8 cellular contexts compared by ENCODE assay signal in genomic region chr12:64824130-64824499, GRCh38. TPM values are rescaled to one million over a fixed set of nuclear protein-coding genes. Genes with fewer than 3 reads are reported as not detected.
DNase-seq lines count a peak whose midpoint lies in the region; ATAC-seq and TF ChIP-seq lines count a peak whose summit lies in the region.

No MANE protein-coding gene starts in this region.

- H3K27me3 ChIP-seq in effector memory CD4-positive, alpha-beta T cell (replicated peaks; ENCODE audit: control insufficient read depth, insufficient read depth, low read length, poor library complexity, severe bottlenecking): peaks cover 45% of the 10 kb centered on the region
- peaks cover 63% of the 10 kb centered on the region for H3K27me3 ChIP-seq in osteoblast (ENCODE audit: insufficient read depth, low read length)

- no peaks in the 10 kb centered on the region for H3K79me2 ChIP-seq in osteoblast (ENCODE audit: insufficient read depth, low read length)

- H3K4me1 ChIP-seq in effector memory CD4-positive, alpha-beta T cell (ENCODE audit: control insufficient read depth, insufficient read depth, low read length, poor library complexity, severe bottlenecking): peaks cover 18% of the 10 kb centered on the region
- H3K4me1 ChIP-seq in osteoblast (ENCODE audit: insufficient read depth, low read length): no peaks in the 10 kb centered on the region

- no peak for TF ChIP-seq CTCF in GM12865 (IDR thresholded peaks at IDR 0.05; ENCODE audit: insufficient read depth, low read depth, low read length, missing control alignments)
- TF ChIP-seq CTCF in osteoblast (IDR thresholded peaks at IDR 0.05; ENCODE audit: extremely low read depth, low read depth, low read length): no peak

- H4K20me1 ChIP-seq in osteoblast (ENCODE audit: insufficient read depth, low read length): no peaks in the 10 kb centered on the region

- no peak overlapping the region for H3K27ac ChIP-seq in effector memory CD4-positive, alpha-beta T cell (ENCODE audit: insufficient read depth, low read length, poor library complexity, severe bottlenecking)
- H3K27ac ChIP-seq in osteoblast (ENCODE audit: low read depth, low read length): no peak overlapping the region
- no peak overlapping the region for H3K27ac ChIP-seq in substantia nigra (ENCODE audit: low read depth, low read length, poor library complexity, severe bottlenecking)

- H2AFZ ChIP-seq in osteoblast (ENCODE audit: low read length): peak overlapping the region; percentile 34

- H3K36me3 ChIP-seq in effector memory CD4-positive, alpha-beta T cell (ENCODE audit: control insufficient read depth, insufficient read depth, low read length): no peaks in the 10 kb centered on the region
- H3K36me3 ChIP-seq in osteoblast (ENCODE audit: insufficient read depth, low read length): no peaks in the 10 kb centered on the region

- H3K4me3 ChIP-seq in GM12865 (ENCODE audit: low read depth, low read length) (peak overlapping the region; percentile 59), osteoblast (ENCODE audit: insufficient read depth, low read length) (peak overlapping the region; percentile 54)
- H3K4me3 ChIP-seq in effector memory CD4-positive, alpha-beta T cell (ENCODE audit: insufficient read depth, low read depth, low read length, poor library complexity, severe bottlenecking): peak overlapping the region; percentile 54

- DNase-seq in GM12865 (ENCODE audit: low read depth) (no peak), osteoblast (ENCODE audit: insufficient read length, low spot score, missing footprints) (no peak), epidermal melanocyte (ENCODE audit: insufficient read length, low spot score) (no peak), substantia nigra (lab: John Stamatoyannopoulos, UW) (no peak), DMS153 treated with DMSO at 0.1 percent for 48 hours (lab: John Stamatoyannopoulos, UW; ENCODE audit: unreplicated experiment) (no peak)
- no peak for DNase-seq in effector memory CD4-positive, alpha-beta T cell
- DNase-seq in stimulated activated CD8-positive, alpha-beta memory T cell treated with anti-CD3 and anti-CD28 coated beads, Interleukin-4, amount 100 ng/mL, for 48 hours: no peak

- ATAC-seq in HG03521 (IDR thresholded peaks at IDR 0.05; ENCODE audit: unreplicated experiment): peak; percentile 14

- peak overlapping the region; percentile 59 for H3K4me2 ChIP-seq in osteoblast (ENCODE audit: insufficient read depth, low read length)

- H3K9me3 ChIP-seq in effector memory CD4-positive, alpha-beta T cell (ENCODE audit: control insufficient read depth, low read length): no peaks in the 10 kb centered on the region
- no peaks in the 10 kb centered on the region for H3K9me3 ChIP-seq in osteoblast (ENCODE audit: low read depth, low read length)

RNA-seq across cellular contexts. Expression of gene TBC1D30, which starts 0.3 kb away (rescaled TPM):
- 0.29 and 0.72 TPM in 2 replicates for total RNA-seq in osteoblast
